In the genomic region with DNA sequence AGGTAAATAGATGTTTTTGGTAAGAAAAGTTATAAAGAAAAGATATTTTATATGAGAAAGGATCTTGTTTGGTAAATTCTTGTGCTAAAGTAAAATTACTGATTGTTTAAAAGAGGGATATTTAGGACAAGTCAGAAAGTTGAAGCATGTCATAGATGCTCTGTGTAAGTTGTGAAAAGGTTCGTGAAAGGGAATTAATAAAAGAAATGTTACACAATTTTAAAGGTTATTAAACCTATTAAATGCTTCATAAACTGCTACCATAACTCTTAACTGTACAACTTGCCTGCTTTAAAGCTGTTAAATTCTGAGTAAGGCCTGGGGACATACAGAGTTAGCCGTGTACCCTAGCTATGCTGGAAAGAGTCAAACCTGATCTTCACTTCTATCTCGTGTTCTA, we compare ENCODE assay signal across 31 cellular contexts.
"Had no signal": no experiment of that assay in that cellular context is flagged by ENCODE, and none has a peak within 500 bp of the region (broad histone marks: within the 10 kb centered on the region; RNA-seq: fewer than 3 reads in every experiment).

No MANE protein-coding gene starts in this region.

- DNase-seq: hypothalamus; immature natural killer cell; kidney; left colon; left ventricle myocardium inferior; midbrain; mucosa of descending colon; naive thymus-derived CD4-positive, alpha-beta T cell; nucleus accumbens; pancreas; posterior cingulate gyrus; retina; right cardiac atrium; stimulated activated CD4-positive, alpha-beta T cell treated with anti-CD3 and anti-CD28 coated beads, Interleukin-12 subunit alpha, Interleukin-12 subunit beta, amount 100 ng/mL, for 4 hours; stimulated activated CD4-positive, alpha-beta T cell treated with anti-CD3 and anti-CD28 coated beads, Interleukin-15, amount 100 ng/mL, for 24 hours; stimulated activated CD4-positive, alpha-beta T cell treated with anti-CD3 and anti-CD28 coated beads, Interleukin-2, amount 100 ng/mL, for 24 hours; stimulated activated CD4-positive, alpha-beta T cell treated with anti-CD3 and anti-CD28 coated beads, Interleukin-4, amount 100 ng/mL, for 1 hour; stimulated activated naive B cell treated with anti-CD40 and anti-IgM and Interleukin-4, amounts not matched to agents 10 μg/mL and 1 μg/mL and 100 μg/mL, for 72 hours; stimulated activated naive CD8-positive, alpha-beta T cell treated with anti-CD3 and anti-CD28 coated beads, Interleukin-15, Interleukin-2, amounts not matched to agents 100 U/mL and 50 U/mL, for 24 hours; stomach; testis; thyroid gland; transverse colon; upper lobe of left lung had no signal

- H3K4me3 ChIP-seq: left ventricle myocardium inferior, lung, mucosa of descending colon, pancreas, prostate gland, skin epidermis, stomach, testis, thyroid gland, transverse colon, upper lobe of left lung, vagina had no signal

- H3K27ac ChIP-seq: left ventricle myocardium inferior, pancreas, prostate gland, skin epidermis, stomach, testis, thyroid gland, transverse colon, upper lobe of left lung, vagina had no signal

- H3K4me1 Mint-ChIP-seq: immature natural killer cell; memory B cell; naive thymus-derived CD4-positive, alpha-beta T cell; stimulated activated naive B cell treated with anti-CD40 and anti-IgM and Interleukin-4, amounts not matched to agents 10 μg/mL and 1 μg/mL and 100 μg/mL, for 72 hours had no signal

- H3K9me3 ChIP-seq: pancreas, prostate gland, testis, thyroid gland, transverse colon, vagina had no signal

- H3K4me3 Mint-ChIP-seq: immature natural killer cell; memory B cell; naive thymus-derived CD4-positive, alpha-beta T cell; natural killer cell treated with Interleukin-12 subunit alpha and Interleukin-12 subunit beta and Interleukin-15 and Interleukin-18, amount 100 ng/mL, for 72 hours; stimulated activated naive B cell treated with anti-CD40 and anti-IgM and Interleukin-4, amounts not matched to agents 10 μg/mL and 1 μg/mL and 100 μg/mL, for 72 hours had no signal

- ATAC-seq: left colon; mucosa of descending colon; naive thymus-derived CD4-positive, alpha-beta T cell; natural killer cell treated with Interleukin-12 subunit alpha and Interleukin-12 subunit beta and Interleukin-15 and Interleukin-18, amount 100 ng/mL, for 72 hours; pancreas; right cardiac atrium; sciatic nerve; stimulated activated naive B cell treated with anti-CD40 and anti-IgM and Interleukin-4, amounts not matched to agents 10 μg/mL and 1 μg/mL and 100 μg/mL, for 72 hours; stimulated activated naive CD8-positive, alpha-beta T cell treated with anti-CD3 and anti-CD28 coated beads, Interleukin-15, Interleukin-2, amounts not matched to agents 100 U/mL and 50 U/mL, for 24 hours had no signal

- H3K4me1 ChIP-seq: left ventricle myocardium inferior, pancreas, prostate gland, stomach, testis, transverse colon, upper lobe of left lung, vagina had no signal

- H3K27ac Mint-ChIP-seq: immature natural killer cell; memory B cell; naive thymus-derived CD4-positive, alpha-beta T cell; natural killer cell treated with Interleukin-12 subunit alpha and Interleukin-12 subunit beta and Interleukin-15 and Interleukin-18, amount 100 ng/mL, for 72 hours; stimulated activated naive B cell treated with anti-CD40 and anti-IgM and Interleukin-4, amounts not matched to agents 10 μg/mL and 1 μg/mL and 100 μg/mL, for 72 hours had no signal

- H3K36me3 ChIP-seq: left ventricle myocardium inferior, pancreas, prostate gland, stomach, thyroid gland, transverse colon, upper lobe of left lung, vagina had no signal

- H3K36me3 Mint-ChIP-seq: memory B cell; natural killer cell treated with Interleukin-12 subunit alpha and Interleukin-12 subunit beta and Interleukin-15 and Interleukin-18, amount 100 ng/mL, for 72 hours; stimulated activated naive B cell treated with anti-CD40 and anti-IgM and Interleukin-4, amounts not matched to agents 10 μg/mL and 1 μg/mL and 100 μg/mL, for 72 hours had no signal

- H3K27me3 ChIP-seq: pancreas, stomach, testis, thyroid gland, transverse colon, upper lobe of left lung, vagina had no signal

- H3K27me3 Mint-ChIP-seq: memory B cell; naive thymus-derived CD4-positive, alpha-beta T cell; natural killer cell treated with Interleukin-12 subunit alpha and Interleukin-12 subunit beta and Interleukin-15 and Interleukin-18, amount 100 ng/mL, for 72 hours; stimulated activated naive B cell treated with anti-CD40 and anti-IgM and Interleukin-4, amounts not matched to agents 10 μg/mL and 1 μg/mL and 100 μg/mL, for 72 hours had no signal
